ENCODE assay signal across 9 cellular contexts in genomic region chr4:25661441-25661840, GRCh38. TPM values are rescaled to one million over a fixed set of nuclear protein-coding genes. Genes with fewer than 3 reads are reported as not detected.
"Had no signal": no experiment of that assay in that cellular context is flagged by ENCODE, and none has a peak within 500 bp of the region (broad histone marks: within the 10 kb centered on the region; RNA-seq: fewer than 3 reads in every experiment).

No MANE protein-coding gene starts in this region.

RNA-seq across cellular contexts. Expression of gene SLC34A2, which starts 5.8 kb away (rescaled TPM):
- total RNA-seq: activated naive CD4-positive, alpha-beta T cell treated with anti-CD3 and anti-CD28 coated beads for 36 hours; activated naive CD4-positive, alpha-beta T cell treated with anti-CD3 and anti-CD28 coated beads, Interleukin-2, amount 50 U/mL, for 72 hours; activated naive CD8-positive, alpha-beta T cell treated with anti-CD3 and anti-CD28 coated beads for 36 hours; activated naive CD8-positive, alpha-beta T cell treated with anti-CD3 and anti-CD28 coated beads, Interleukin-2, amount 10 ng/mL, durations not matched to agents 7 days and 5 days; activated T-cell treated with anti-CD3 and anti-CD28 coated beads, Interleukin-2, amount 50 U/mL, for 72 hours; activated T-helper 1 cell treated with anti-CD3 and anti-CD28 coated beads, Interleukin-12 subunit alpha, Interleukin-12 subunit beta, Interleukin-2, Interleukin-4 antibody, amounts not matched to agents 30 ng/mL and 10 ng/mL and 1 ng/mL, durations not matched to agents 14 hours and 24 hours and 36 hours; activated T-helper 17 cell treated with anti-CD3 and anti-CD28 coated beads, Interleukin-2, amount 50 U/mL, for 72 hours; activated T-helper 2 cell treated with anti-CD3 and anti-CD28 coated beads, Interferon-gamma antibody, Interleukin-2, Interleukin-4, amounts not matched to agents 10 μg/mL and 5 μg/mL and 100 μg/mL, durations not matched to agents 14 hours and 24 hours and 36 hours; ascending aorta had no signal
